Comparison of ENCODE assay signal across 1 cellular context in genomic region chr3:190554197-190554596, GRCh38.
TF ChIP-seq lines count a peak whose summit lies in the region.

No MANE protein-coding gene starts in this region.

TF ChIP-seq in HepG2, 621 proteins besides CTCF, POLR2A, EP300 and RAD21:
- TF ChIP-seq MEIS1 (CRISPR knock-in tag; IDR thresholded peaks at IDR 0.05; ENCODE audit: borderline replicate concordance): no peak
- no peak for TF ChIP-seq MED13 (CRISPR knock-in tag; IDR thresholded peaks at IDR 0.05)
- TF ChIP-seq ZNF556 (CRISPR knock-in tag; IDR thresholded peaks at IDR 0.05; ENCODE audit: borderline replicate concordance): no peak
- TF ChIP-seq SKIL (CRISPR knock-in tag; IDR thresholded peaks at IDR 0.05; ENCODE audit: borderline replicate concordance): no peak
- TF ChIP-seq ZFX (CRISPR knock-in tag; IDR thresholded peaks at IDR 0.05; ENCODE audit: low read depth): no peak
- no peak for TF ChIP-seq PHF20 (CRISPR knock-in tag; IDR thresholded peaks at IDR 0.05)
- TF ChIP-seq ZNF800 (CRISPR knock-in tag; IDR thresholded peaks at IDR 0.05): no peak
- TF ChIP-seq EED (CRISPR knock-in tag; IDR thresholded peaks at IDR 0.05): no peak
- TF ChIP-seq ATF7-NPFF (CRISPR knock-in tag; IDR thresholded peaks at IDR 0.05; ENCODE audit: low read depth): no peak
- no peak for TF ChIP-seq ZNF232 (CRISPR knock-in tag; IDR thresholded peaks at IDR 0.05; ENCODE audit: borderline replicate concordance)
- no peak for TF ChIP-seq HOXA7 (CRISPR knock-in tag; IDR thresholded peaks at IDR 0.05)
- no peak for TF ChIP-seq ZNF547 (CRISPR knock-in tag; IDR thresholded peaks at IDR 0.05)
- no peak for TF ChIP-seq U2AF2 (IDR thresholded peaks at IDR 0.05; ENCODE audit: low read depth, low read length)
- TF ChIP-seq ATF2 (CRISPR knock-in tag; IDR thresholded peaks at IDR 0.05): no peak
- no peak for TF ChIP-seq HNF1A (IDR thresholded peaks at IDR 0.05; ENCODE audit: low read depth)
- TF ChIP-seq HNF1A (CRISPR knock-in tag; IDR thresholded peaks at IDR 0.05; ENCODE audit: borderline replicate concordance): no peak
TF ChIP-seq in HepG2: peak in this region for 0.
